19 cellular contexts compared by ENCODE assay signal in the genomic region with DNA sequence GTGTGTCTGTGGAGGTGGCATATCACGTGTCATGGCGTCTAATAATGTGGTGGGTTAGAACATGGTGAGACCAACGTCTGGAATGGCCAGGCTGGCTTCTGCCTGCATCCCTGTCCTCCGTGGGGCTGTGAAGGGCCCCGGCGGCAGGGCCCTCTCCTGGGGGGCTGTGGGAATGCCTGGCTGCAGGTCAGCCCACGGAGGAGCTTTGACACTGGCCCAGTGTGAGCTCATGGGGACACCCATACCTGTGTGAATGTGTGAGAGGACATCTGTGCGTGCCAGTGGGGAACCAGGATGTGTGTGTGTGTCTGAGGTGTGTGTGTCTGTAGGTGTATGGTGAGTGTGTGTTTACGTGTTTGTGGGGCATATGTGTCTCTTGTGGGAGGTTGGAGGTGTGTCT.
"Had no signal": no experiment of that assay in that cellular context is flagged by ENCODE, and none has a peak within 500 bp of the region (broad histone marks: within the 10 kb centered on the region; RNA-seq: fewer than 3 reads in every experiment).

No MANE protein-coding gene starts in this region.

- H3K4me3 ChIP-seq: esophagus muscularis mucosa, gastroesophageal sphincter, left ventricle myocardium inferior, lung, psoas muscle, right lobe of liver, testis, tibial nerve had no signal

- H3K9me3 ChIP-seq: esophagus muscularis mucosa, gastroesophageal sphincter, left ventricle myocardium inferior, psoas muscle, right lobe of liver, testis had no signal

- H3K4me3 Mint-ChIP-seq: naive B cell; nephron; stimulated activated effector memory CD8-positive, alpha-beta T cell treated with anti-CD3 and anti-CD28 coated beads, Interleukin-12 subunit alpha, Interleukin-12 subunit beta, amount 100 ng/mL, for 72 hours; stimulated activated naive CD8-positive, alpha-beta T cell treated with anti-CD3 and anti-CD28 coated beads, Interleukin-15, Interleukin-2, amounts not matched to agents 100 ng/mL and 50 ng/mL, for 24 hours had no signal

- H3K27me3 Mint-ChIP-seq: stimulated activated naive CD8-positive, alpha-beta T cell treated with anti-CD3 and anti-CD28 coated beads, Interleukin-15, Interleukin-2, amounts not matched to agents 100 ng/mL and 50 ng/mL, for 24 hours had no signal

- H3K9me3 Mint-ChIP-seq: nephron; stimulated activated effector memory CD8-positive, alpha-beta T cell treated with anti-CD3 and anti-CD28 coated beads, Interleukin-12 subunit alpha, Interleukin-12 subunit beta, amount 100 ng/mL, for 72 hours; stimulated activated naive CD8-positive, alpha-beta T cell treated with anti-CD3 and anti-CD28 coated beads, Interleukin-15, Interleukin-2, amounts not matched to agents 100 ng/mL and 50 ng/mL, for 24 hours had no signal

- H3K4me1 Mint-ChIP-seq: naive B cell; nephron; stimulated activated effector memory CD8-positive, alpha-beta T cell treated with anti-CD3 and anti-CD28 coated beads, Interleukin-12 subunit alpha, Interleukin-12 subunit beta, amount 100 ng/mL, for 72 hours had no signal

- DNase-seq: effector memory CD4-positive, alpha-beta T cell; glutamatergic neuron; left ventricle myocardium inferior; mesenchymal stem cell; naive B cell; psoas muscle; stimulated activated CD4-positive, alpha-beta T cell treated with anti-CD3 and anti-CD28 coated beads, Interleukin-4, amount 100 ng/mL, for 1 hour; stimulated activated CD8-positive, alpha-beta memory T cell treated with anti-CD3 and anti-CD28 coated beads, Interleukin-4, amount 100 ng/mL, for 48 hours; testis had no signal

- H3K4me1 ChIP-seq: esophagus muscularis mucosa, gastroesophageal sphincter, left ventricle myocardium inferior, psoas muscle, testis, tibial nerve had no signal

- H3K36me3 Mint-ChIP-seq: naive B cell; stimulated activated effector memory CD8-positive, alpha-beta T cell treated with anti-CD3 and anti-CD28 coated beads, Interleukin-12 subunit alpha, Interleukin-12 subunit beta, amount 100 ng/mL, for 72 hours had no signal

- ATAC-seq: gastroesophageal sphincter; psoas muscle; right lobe of liver; stimulated activated effector memory CD8-positive, alpha-beta T cell treated with anti-CD3 and anti-CD28 coated beads, Interleukin-12 subunit alpha, Interleukin-12 subunit beta, amount 100 ng/mL, for 72 hours had no signal

- H3K27ac Mint-ChIP-seq: naive B cell; nephron; stimulated activated effector memory CD8-positive, alpha-beta T cell treated with anti-CD3 and anti-CD28 coated beads, Interleukin-12 subunit alpha, Interleukin-12 subunit beta, amount 100 ng/mL, for 72 hours; stimulated activated naive CD8-positive, alpha-beta T cell treated with anti-CD3 and anti-CD28 coated beads, Interleukin-15, Interleukin-2, amounts not matched to agents 100 ng/mL and 50 ng/mL, for 24 hours had no signal

- FAIRE-seq: keratinocyte had no signal

- H3K27ac ChIP-seq: epithelial cell of prostate, esophagus muscularis mucosa, gastroesophageal sphincter, left ventricle myocardium inferior, psoas muscle, right lobe of liver, testis, tibial nerve had no signal

- H3K27me3 ChIP-seq: right lobe of liver, testis, tibial nerve had no signal

- H3K36me3 ChIP-seq: esophagus muscularis mucosa, gastroesophageal sphincter, left ventricle myocardium inferior, right lobe of liver, tibial nerve had no signal
